Comparison of ENCODE assay signal across 1 cellular context in genomic region chr4:88807499-88807898, GRCh38.
TF ChIP-seq lines count a peak whose summit lies in the region.

No MANE protein-coding gene starts in this region.

TF ChIP-seq in endothelial cell of umbilical vein, 7 proteins besides CTCF, POLR2A, EP300 and RAD21 (continued from another document):
- TF ChIP-seq GATA2 (IDR thresholded peaks at IDR 0.05; ENCODE audit: insufficient read depth, insufficient read length, low read depth, low read length) = peak; percentile 9
